ENCODE assay signal across 14 cellular contexts in genomic region chr10:5606321-5606720, GRCh38.
"Had no signal": no experiment of that assay in that cellular context is flagged by ENCODE, and none has a peak within 500 bp of the region (broad histone marks: within the 10 kb centered on the region; RNA-seq: fewer than 3 reads in every experiment).

No MANE protein-coding gene starts in this region.

- H3K4me3 Mint-ChIP-seq: nephron had no signal

- H3K4me1 ChIP-seq: uterus had no signal

- H3K4me3 ChIP-seq: colonic mucosa, uterus had no signal

- H3K9me3 Mint-ChIP-seq: nephron had no signal

- ATAC-seq: gastroesophageal sphincter, right cardiac atrium had no signal

- H3K36me3 ChIP-seq: colonic mucosa, esophagus squamous epithelium, gastroesophageal sphincter, upper lobe of left lung, uterus had no signal

- H3K27ac ChIP-seq: colonic mucosa, esophagus squamous epithelium, gastroesophageal sphincter, upper lobe of left lung, uterus had no signal

- DNase-seq: cerebellar nuclear complex; colonic mucosa; esophagus squamous epithelium; foreskin fibroblast; glutamatergic neuron; mammary epithelial cell; small intestine; stimulated activated CD4-positive, alpha-beta T cell treated with anti-CD3 and anti-CD28 coated beads, Interleukin-2, amount 100 ng/mL, for 48 hours; stimulated activated naive CD4-positive, alpha-beta T cell treated with Interleukin-2 at 50 U/mL for 16 hours; upper lobe of left lung; uterus had no signal

- H3K27me3 ChIP-seq: colonic mucosa, esophagus squamous epithelium, gastroesophageal sphincter, upper lobe of left lung, uterus had no signal

- H3K9me3 ChIP-seq: colonic mucosa, esophagus squamous epithelium, gastroesophageal sphincter, upper lobe of left lung, uterus had no signal
